Comparison of ENCODE assay signal across 1 cellular context in genomic region chr3:151081082-151081481, GRCh38. TPM values are rescaled to one million over a fixed set of nuclear protein-coding genes. Genes with fewer than 3 reads are reported as not detected.
"Had no signal": no experiment of that assay in that cellular context is flagged by ENCODE, and none has a peak within 500 bp of the region (broad histone marks: within the 10 kb centered on the region; RNA-seq: fewer than 3 reads in every experiment).

No MANE protein-coding gene starts in this region.

RNA-seq across cellular contexts. Expression of gene MED12L, which starts 4.4 kb away (rescaled TPM):
- total RNA-seq: G401 had no signal
